In genomic region chr9:94166237-94167054, GRCh38 we compare ENCODE assay signal across 8 cellular contexts.
A peak's percentile ranks its signal among the peaks of the same experiment; 100 is the strongest.
DNase-seq lines count a peak whose midpoint lies in the region; ATAC-seq and TF ChIP-seq lines count a peak whose summit lies in the region.

No MANE protein-coding gene starts in this region.

- H3K27ac Mint-ChIP-seq in IgD-negative memory B cell, result peak overlapping the region; percentile 92 to 98 (median 95)

- H3K27ac ChIP-seq in mucosa of rectum (ENCODE audit: low read depth in 2 of 2, low read length in 2 of 2), result peak overlapping the region; percentile 99 to 100

- no peaks in the 10 kb centered on the region for H3K27me3 ChIP-seq in mucosa of rectum (ENCODE audit: control insufficient read depth in 2 of 2, insufficient read depth in 2 of 2, low read length in 2 of 2)

- peak; percentile 98 for DNase-seq in DMS153 treated with DMSO at 0.1 percent for 48 hours (lab: John Stamatoyannopoulos, UW; ENCODE audit: unreplicated experiment)
- DNase-seq in OCI-M1 (lab: John Stamatoyannopoulos, UW), result peak; percentile 99
- DNase-seq in activated T-cell treated with anti-CD3 and anti-CD28 coated beads, Interleukin-2, amount 50 U/mL, for 1 hour, result peak; percentile 92
- peak; percentile 98 to 99 for DNase-seq in erythroblast (lab: John Stamatoyannopoulos, UW)
- DNase-seq in stimulated activated CD8-positive, alpha-beta memory T cell treated with anti-CD3 and anti-CD28 coated beads, Interleukin-4, amount 100 ng/mL, for 4 hours (ENCODE audit: low read depth in 2 of 2, low spot score in 1 of 2), result peak; percentile 83 to 91

- ATAC-seq in GM21576 (IDR thresholded peaks at IDR 0.05; ENCODE audit: unreplicated experiment), result peak; percentile 57

- no peaks in the 10 kb centered on the region for H3K36me3 Mint-ChIP-seq in IgD-negative memory B cell

- peak overlapping the region; percentile 79 to 96 for H3K4me3 ChIP-seq in mucosa of rectum (ENCODE audit: low read length in 2 of 2)

- no peaks in the 10 kb centered on the region for H3K9me3 Mint-ChIP-seq in IgD-negative memory B cell

- no peaks in the 10 kb centered on the region for H3K27me3 Mint-ChIP-seq in IgD-negative memory B cell

- no peaks in the 10 kb centered on the region for H3K36me3 ChIP-seq in mucosa of rectum (ENCODE audit: control insufficient read depth in 2 of 2, insufficient read depth in 2 of 2, low read length in 2 of 2)

- H3K4me1 Mint-ChIP-seq in IgD-negative memory B cell, result peaks cover 29 to 42% (median 35%) of the 10 kb centered on the region in 3 donors

- peak; percentile 95 for TF ChIP-seq POLR2A in erythroblast (IDR thresholded peaks at IDR 0.05; ENCODE audit: low read length)

- H3K9me3 ChIP-seq in mucosa of rectum (ENCODE audit: control insufficient read depth in 2 of 2, low read length in 2 of 2), result no peaks in the 10 kb centered on the region

- H3K4me1 ChIP-seq in mucosa of rectum (ENCODE audit: control insufficient read depth in 2 of 2, insufficient read depth in 2 of 2, low read length in 2 of 2), result peaks cover 16% of the 10 kb centered on the region in 2 donors

- peak overlapping the region; percentile 87 to 98 (median 94) for H3K4me3 Mint-ChIP-seq in IgD-negative memory B cell

- peak overlapping the region; percentile 84 to 98 for H3K9ac ChIP-seq in mucosa of rectum (ENCODE audit: low read depth in 1 of 2, low read length in 2 of 2)

Comparison
In these comparisons a context has a peak if more than half of its experiments do, and no peak if none do; other contexts are left out.
1. Peak in every context shown above with its lines: DNase-seq, ATAC-seq, H3K4me3 ChIP-seq and H3K27ac ChIP-seq.